19 cellular contexts compared by ENCODE assay signal in the genomic region with DNA sequence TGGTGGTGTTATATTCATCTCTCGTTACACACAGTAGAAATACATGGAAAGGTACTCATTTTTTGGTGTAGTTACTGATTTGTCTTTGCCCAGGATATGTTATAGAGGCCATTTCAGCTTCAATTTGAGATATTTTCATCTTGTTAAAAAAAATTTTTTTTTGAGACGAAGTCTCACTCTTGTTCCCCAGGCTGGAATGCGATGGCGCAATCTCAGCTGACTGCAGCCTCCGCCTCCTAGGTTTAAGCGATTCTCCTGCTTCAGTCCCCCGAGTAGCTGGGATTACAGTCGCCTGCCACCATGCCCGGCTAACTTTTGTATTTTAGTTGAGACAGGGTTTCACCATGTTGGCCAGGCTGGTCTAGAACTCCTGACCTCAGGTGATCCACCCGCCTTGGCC.
"Had no signal": no experiment of that assay in that cellular context is flagged by ENCODE, and none has a peak within 500 bp of the region (broad histone marks: within the 10 kb centered on the region; RNA-seq: fewer than 3 reads in every experiment).

No MANE protein-coding gene starts in this region.

- H3K9me3 Mint-ChIP-seq: naive B cell; nephron; stimulated activated effector memory CD8-positive, alpha-beta T cell treated with anti-CD3 and anti-CD28 coated beads, Interleukin-12 subunit alpha, Interleukin-12 subunit beta, amount 100 ng/mL, for 72 hours had no signal

- DNase-seq: effector memory CD4-positive, alpha-beta T cell; esophagus squamous epithelium; foreskin keratinocyte; left colon; left ventricle myocardium superior; mesenchymal stem cell; naive B cell; occipital lobe; pancreas; right cardiac atrium; stimulated activated CD4-positive, alpha-beta T cell treated with anti-CD3 and anti-CD28 coated beads, Interleukin-4, amount 100 ng/mL, for 1 hour; stimulated activated CD8-positive, alpha-beta memory T cell treated with anti-CD3 and anti-CD28 coated beads, Interleukin-4, amount 100 ng/mL, for 48 hours; stimulated activated naive CD8-positive, alpha-beta T cell treated with anti-CD3 and anti-CD28 coated beads, Interleukin-15, Interleukin-2, amounts not matched to agents 100 U/mL and 50 U/mL, for 24 hours; tibial artery had no signal

- H3K4me1 ChIP-seq: pancreas, tibial artery had no signal

- H3K4me1 Mint-ChIP-seq: nephron had no signal

- ATAC-seq: foreskin keratinocyte; left colon; left ventricle myocardium superior; pancreas; right cardiac atrium; stimulated activated effector memory CD8-positive, alpha-beta T cell treated with anti-CD3 and anti-CD28 coated beads, Interleukin-12 subunit alpha, Interleukin-12 subunit beta, amount 100 ng/mL, for 72 hours; stimulated activated naive CD8-positive, alpha-beta T cell treated with anti-CD3 and anti-CD28 coated beads, Interleukin-15, Interleukin-2, amounts not matched to agents 100 U/mL and 50 U/mL, for 24 hours had no signal

- H3K27ac ChIP-seq: pancreas, suprapubic skin, tibial artery had no signal

- H3K9me3 ChIP-seq: esophagus squamous epithelium, pancreas, suprapubic skin, tibial artery had no signal

- H3K27ac Mint-ChIP-seq: nephron; progenitor cell of endocrine pancreas; stimulated activated effector memory CD8-positive, alpha-beta T cell treated with anti-CD3 and anti-CD28 coated beads, Interleukin-12 subunit alpha, Interleukin-12 subunit beta, amount 100 ng/mL, for 72 hours had no signal

- H3K27me3 ChIP-seq: esophagus squamous epithelium, foreskin keratinocyte, pancreas, suprapubic skin, tibial artery had no signal

- FAIRE-seq: pancreas had no signal

- H3K4me3 ChIP-seq: esophagus squamous epithelium, lung, pancreas, suprapubic skin, tibial artery had no signal

- H3K27me3 Mint-ChIP-seq: naive B cell, progenitor cell of endocrine pancreas had no signal

- H3K4me3 Mint-ChIP-seq: naive B cell; nephron; stimulated activated effector memory CD8-positive, alpha-beta T cell treated with anti-CD3 and anti-CD28 coated beads, Interleukin-12 subunit alpha, Interleukin-12 subunit beta, amount 100 ng/mL, for 72 hours had no signal
